23 cellular contexts compared by ENCODE assay signal in genomic region chr10:11504566-11505285, GRCh38.
DNase-seq lines count a peak whose midpoint lies in the region; ATAC-seq and TF ChIP-seq lines count a peak whose summit lies in the region.
"Had no signal": no experiment of that assay in that cellular context is flagged by ENCODE, and none has a peak within 500 bp of the region (broad histone marks: within the 10 kb centered on the region; RNA-seq: fewer than 3 reads in every experiment).

No MANE protein-coding gene starts in this region.

- peak overlapping the region; percentile 23 for H3K27ac Mint-ChIP-seq in activated naive CD8-positive, alpha-beta T cell treated with anti-CD3 and anti-CD28 coated beads, Interleukin-2, amount 50 U/mL, for 24 hours
- no peak overlapping the region for H3K27ac Mint-ChIP-seq in activated naive CD8-positive, alpha-beta T cell treated with anti-CD3 and anti-CD28 coated beads for 36 hours
- H3K27ac Mint-ChIP-seq in WTC11, result 0 out of 2 replicates have a peak overlapping the region, but pooled peaks have one; percentile 37
- peak overlapping the region; percentile 66 for H3K27ac Mint-ChIP-seq in memory B cell
- peak overlapping the region; percentile 83 for H3K27ac Mint-ChIP-seq in stimulated activated memory B cell treated with anti-CD40 and anti-IgM and Interleukin-4, amounts not matched to agents 10 μg/mL and 1 μg/mL and 100 μg/mL, for 72 hours
- H3K27ac Mint-ChIP-seq: CD14-positive monocyte had no signal

- ATAC-seq in activated naive CD8-positive, alpha-beta T cell treated with anti-CD3 and anti-CD28 coated beads, Interleukin-2, amount 50 U/mL, for 24 hours, result no peak
- ATAC-seq in WTC11, result no peak
- no peak for ATAC-seq in memory B cell (ENCODE audit: low read depth)
- ATAC-seq in stimulated activated memory B cell treated with anti-CD40 and anti-IgM and Interleukin-4, amounts not matched to agents 10 μg/mL and 1 μg/mL and 100 μg/mL, for 72 hours, result no peak
- no peak for ATAC-seq in GM18505 (IDR thresholded peaks at IDR 0.05; ENCODE audit: unreplicated experiment)
- no peak for ATAC-seq in heart right ventricle
- ATAC-seq in GM21576 (IDR thresholded peaks at IDR 0.05; ENCODE audit: unreplicated experiment), result no peak

- no peaks in the 10 kb centered on the region for H3K9me3 ChIP-seq in heart right ventricle
- H3K9me3 ChIP-seq: HAP-1, MG63 had no signal

- H3K9me3 Mint-ChIP-seq in activated naive CD8-positive, alpha-beta T cell treated with anti-CD3 and anti-CD28 coated beads, Interleukin-2, amount 50 U/mL, for 24 hours, result no peaks in the 10 kb centered on the region
- H3K9me3 Mint-ChIP-seq in activated naive CD8-positive, alpha-beta T cell treated with anti-CD3 and anti-CD28 coated beads for 36 hours, result no peaks in the 10 kb centered on the region
- no peaks in the 10 kb centered on the region for H3K9me3 Mint-ChIP-seq in WTC11
- H3K9me3 Mint-ChIP-seq in memory B cell, result no peaks in the 10 kb centered on the region
- no peaks in the 10 kb centered on the region for H3K9me3 Mint-ChIP-seq in stimulated activated memory B cell treated with anti-CD40 and anti-IgM and Interleukin-4, amounts not matched to agents 10 μg/mL and 1 μg/mL and 100 μg/mL, for 72 hours
- H3K9me3 Mint-ChIP-seq: CD14-positive monocyte had no signal

- DNase-seq in activated naive CD8-positive, alpha-beta T cell treated with anti-CD3 and anti-CD28 coated beads, Interleukin-2, amount 50 U/mL, for 24 hours, result no peak
- no peak for DNase-seq in activated naive CD8-positive, alpha-beta T cell treated with anti-CD3 and anti-CD28 coated beads for 36 hours
- no peak for DNase-seq in WTC11 (ENCODE audit: low spot score)
- DNase-seq in memory B cell (ENCODE audit: low spot score in 2 of 2), result no peak
- DNase-seq in heart right ventricle, result no peak
- DNase-seq: 8988T, DMS53, GDM1, GM23248, MG63, NCI-H1417, NCI-H1694 treated with DMSO at 0.1 percent for 48 hours, NCI-H2081 treated with DMSO at 0.1 percent for 48 hours, NCI-H2171 treated with DMSO at 0.1 percent for 48 hours, NCI-H446, NCI-H526, RPMI8226, SHP77 had no signal

- intact Hi-C loops in heart right ventricle (cut with DNase I), result no loop called here

- POLR2A ChIA-PET in WTC11 (lab: Charles Lee), result no interaction called here

- 89 to 90% methylated on average over 7 of the region's 7 CpGs for WGBS in heart right ventricle, 2 donors

- H3K27me3 Mint-ChIP-seq in activated naive CD8-positive, alpha-beta T cell treated with anti-CD3 and anti-CD28 coated beads, Interleukin-2, amount 50 U/mL, for 24 hours, result no peaks in the 10 kb centered on the region
- no peaks in the 10 kb centered on the region for H3K27me3 Mint-ChIP-seq in activated naive CD8-positive, alpha-beta T cell treated with anti-CD3 and anti-CD28 coated beads for 36 hours
- no peaks in the 10 kb centered on the region for H3K27me3 Mint-ChIP-seq in WTC11 (ENCODE audit: low read depth)
- no peaks in the 10 kb centered on the region for H3K27me3 Mint-ChIP-seq in memory B cell
- no peaks in the 10 kb centered on the region for H3K27me3 Mint-ChIP-seq in stimulated activated memory B cell treated with anti-CD40 and anti-IgM and Interleukin-4, amounts not matched to agents 10 μg/mL and 1 μg/mL and 100 μg/mL, for 72 hours

- H3K4me3 Mint-ChIP-seq in activated naive CD8-positive, alpha-beta T cell treated with anti-CD3 and anti-CD28 coated beads, Interleukin-2, amount 50 U/mL, for 24 hours, result no peak overlapping the region
- no peak overlapping the region for H3K4me3 Mint-ChIP-seq in activated naive CD8-positive, alpha-beta T cell treated with anti-CD3 and anti-CD28 coated beads for 36 hours
- no peak overlapping the region for H3K4me3 Mint-ChIP-seq in WTC11
- no peak overlapping the region for H3K4me3 Mint-ChIP-seq in memory B cell
- no peak overlapping the region for H3K4me3 Mint-ChIP-seq in stimulated activated memory B cell treated with anti-CD40 and anti-IgM and Interleukin-4, amounts not matched to agents 10 μg/mL and 1 μg/mL and 100 μg/mL, for 72 hours
- H3K4me3 Mint-ChIP-seq: CD14-positive monocyte had no signal

- TF ChIP-seq POLR2A in GM18505 (IDR thresholded peaks at IDR 0.05; ENCODE audit: borderline replicate concordance, extremely low read depth, insufficient read depth, insufficient read length), result no peak

- peaks cover 0 to 23% (median 0%) of the 10 kb centered on the region in 9 donors for H3K36me3 ChIP-seq in heart right ventricle
- H3K36me3 ChIP-seq: HAP-1, MG63 had no signal

- H3K36me3 Mint-ChIP-seq in activated naive CD8-positive, alpha-beta T cell treated with anti-CD3 and anti-CD28 coated beads, Interleukin-2, amount 50 U/mL, for 24 hours (ENCODE audit: low read depth), result no peaks in the 10 kb centered on the region
- H3K36me3 Mint-ChIP-seq in activated naive CD8-positive, alpha-beta T cell treated with anti-CD3 and anti-CD28 coated beads for 36 hours, result peaks cover 2% of the 10 kb centered on the region
- H3K36me3 Mint-ChIP-seq in WTC11 (no peaks in the 10 kb centered on the region), memory B cell (peaks cover 27% of the 10 kb centered on the region)
- H3K36me3 Mint-ChIP-seq in stimulated activated memory B cell treated with anti-CD40 and anti-IgM and Interleukin-4, amounts not matched to agents 10 μg/mL and 1 μg/mL and 100 μg/mL, for 72 hours, result peaks cover 13% of the 10 kb centered on the region

- no peak overlapping the region for H3K4me3 ChIP-seq in heart right ventricle
- H3K4me3 ChIP-seq: GM23248, HAP-1, MG63 had no signal

- no peak for TF ChIP-seq CTCF in WTC11 (IDR thresholded peaks at IDR 0.05)
- no peak for TF ChIP-seq CTCF in heart right ventricle (IDR thresholded peaks at IDR 0.05)

- H3K4me1 ChIP-seq in heart right ventricle, result peaks cover 0 to under 1% (median 0%) of the 10 kb centered on the region in 9 donors
- H3K4me1 ChIP-seq: HAP-1 had no signal

- H3K4me1 Mint-ChIP-seq in activated naive CD8-positive, alpha-beta T cell treated with anti-CD3 and anti-CD28 coated beads, Interleukin-2, amount 50 U/mL, for 24 hours, result peaks cover 16% of the 10 kb centered on the region
- peaks cover 9% of the 10 kb centered on the region for H3K4me1 Mint-ChIP-seq in activated naive CD8-positive, alpha-beta T cell treated with anti-CD3 and anti-CD28 coated beads for 36 hours
- H3K4me1 Mint-ChIP-seq in WTC11 (peaks cover 6% of the 10 kb centered on the region), memory B cell (peaks cover 15% of the 10 kb centered on the region)
- H3K4me1 Mint-ChIP-seq in stimulated activated memory B cell treated with anti-CD40 and anti-IgM and Interleukin-4, amounts not matched to agents 10 μg/mL and 1 μg/mL and 100 μg/mL, for 72 hours, result peaks cover 31% of the 10 kb centered on the region
- H3K4me1 Mint-ChIP-seq: CD14-positive monocyte had no signal

- H3K27ac ChIP-seq in heart right ventricle, result no peak overlapping the region
- H3K27ac ChIP-seq: GM23248 had no signal

- CTCF ChIA-PET in WTC11 (lab: Charles Lee), result interaction anchor here (0.6 to 1.3 kb wide), 6 partner anchors 9 to 250 kb away, joined by 3 to 8 read pairs (median 4); no protein-coding TSS in a partner anchor

- no peaks in the 10 kb centered on the region for H3K27me3 ChIP-seq in heart right ventricle
- H3K27me3 ChIP-seq: MG63 had no signal

TF ChIP-seq in WTC11, 78 proteins besides CTCF, POLR2A, EP300 and RAD21:
- TF ChIP-seq JAZF1 (CRISPR knock-in tag; IDR thresholded peaks at IDR 0.05), result no peak
